25 cellular contexts compared by ENCODE assay signal in genomic region chr7:39430441-39430840, GRCh38.
"Had no signal": no experiment of that assay in that cellular context is flagged by ENCODE, and none has a peak within 500 bp of the region (broad histone marks: within the 10 kb centered on the region; RNA-seq: fewer than 3 reads in every experiment).

No MANE protein-coding gene starts in this region.

- H3K9me3 ChIP-seq: esophagus muscularis mucosa, gastrocnemius medialis had no signal

- H3K27me3 ChIP-seq: brain microvascular endothelial cell, esophagus muscularis mucosa, foreskin keratinocyte, gastrocnemius medialis had no signal

- H3K4me3 ChIP-seq: esophagus muscularis mucosa, gastrocnemius medialis had no signal

- H3K36me3 Mint-ChIP-seq: activated CD4-positive, alpha-beta memory T cell treated with anti-CD3 and anti-CD28 coated beads for 36 hours; activated CD8-positive, alpha-beta memory T cell treated with anti-CD3 and anti-CD28 coated beads, Interleukin-2, amount 10 ng/mL, durations not matched to agents 7 days and 5 days; activated naive CD4-positive, alpha-beta T cell treated with anti-CD3 and anti-CD28 coated beads, Interleukin-2, amount 10 ng/mL, durations not matched to agents 7 days and 5 days; activated naive CD4-positive, alpha-beta T cell treated with anti-CD3 and anti-CD28 coated beads, Interleukin-2, amount 50 U/mL, for 72 hours; activated naive CD8-positive, alpha-beta T cell treated with anti-CD3 and anti-CD28 coated beads, Interleukin-2, amount 10 ng/mL, durations not matched to agents 7 days and 5 days had no signal

- ATAC-seq: activated CD4-positive, alpha-beta T cell treated with anti-CD3 and anti-CD28 coated beads for 36 hours; activated CD8-positive, alpha-beta memory T cell treated with anti-CD3 and anti-CD28 coated beads, Interleukin-2, amount 10 ng/mL, durations not matched to agents 7 days and 5 days; activated CD8-positive, alpha-beta T cell treated with anti-CD3 and anti-CD28 coated beads, Interleukin-2, amount 10 ng/mL, durations not matched to agents 7 days and 5 days; activated T-cell treated with anti-CD3 and anti-CD28 coated beads, Interleukin-2, amount 50 U/mL, for 72 hours; foreskin keratinocyte; gastrocnemius medialis had no signal

- H3K27me3 Mint-ChIP-seq: activated CD4-positive, alpha-beta T cell treated with anti-CD3 and anti-CD28 coated beads for 36 hours; activated CD4-positive, alpha-beta T cell treated with anti-CD3 and anti-CD28 coated beads, Interleukin-2, amount 10 ng/mL, durations not matched to agents 24 days and 14 days had no signal

- H3K27ac Mint-ChIP-seq: activated CD4-positive, alpha-beta memory T cell treated with anti-CD3 and anti-CD28 coated beads for 36 hours; activated CD4-positive, alpha-beta T cell treated with anti-CD3 and anti-CD28 coated beads for 36 hours; activated CD4-positive, alpha-beta T cell treated with anti-CD3 and anti-CD28 coated beads, Interleukin-2, amount 10 ng/mL, durations not matched to agents 24 days and 14 days; activated CD8-positive, alpha-beta memory T cell treated with anti-CD3 and anti-CD28 coated beads, Interleukin-2, amount 10 ng/mL, durations not matched to agents 7 days and 5 days; activated CD8-positive, alpha-beta T cell treated with anti-CD3 and anti-CD28 coated beads, Interleukin-2, amount 10 ng/mL, durations not matched to agents 7 days and 5 days; activated naive CD4-positive, alpha-beta T cell treated with anti-CD3 and anti-CD28 coated beads, Interleukin-2, amount 10 ng/mL, durations not matched to agents 7 days and 5 days; activated naive CD4-positive, alpha-beta T cell treated with anti-CD3 and anti-CD28 coated beads, Interleukin-2, amount 50 U/mL, for 72 hours; activated naive CD8-positive, alpha-beta T cell treated with anti-CD3 and anti-CD28 coated beads, Interleukin-2, amount 10 ng/mL, durations not matched to agents 7 days and 5 days; activated T-cell treated with anti-CD3 and anti-CD28 coated beads, Interleukin-2, amount 50 U/mL, for 72 hours had no signal

- H3K36me3 ChIP-seq: brain microvascular endothelial cell, esophagus muscularis mucosa, gastrocnemius medialis had no signal

- H3K9me3 Mint-ChIP-seq: activated CD4-positive, alpha-beta memory T cell treated with anti-CD3 and anti-CD28 coated beads for 36 hours; activated CD4-positive, alpha-beta T cell treated with anti-CD3 and anti-CD28 coated beads, Interleukin-2, amount 10 ng/mL, durations not matched to agents 24 days and 14 days; activated naive CD4-positive, alpha-beta T cell treated with anti-CD3 and anti-CD28 coated beads, Interleukin-2, amount 10 ng/mL, durations not matched to agents 7 days and 5 days; activated naive CD4-positive, alpha-beta T cell treated with anti-CD3 and anti-CD28 coated beads, Interleukin-2, amount 50 U/mL, for 72 hours had no signal

- DNase-seq: activated CD4-positive, alpha-beta memory T cell treated with anti-CD3 and anti-CD28 coated beads for 36 hours; activated CD4-positive, alpha-beta T cell treated with anti-CD3 and anti-CD28 coated beads for 36 hours; activated CD4-positive, alpha-beta T cell treated with anti-CD3 and anti-CD28 coated beads, Interleukin-2, amount 10 ng/mL, durations not matched to agents 24 days and 14 days; activated CD4-positive, CD25-positive, alpha-beta regulatory T cell; activated CD4-positive, CD25-positive, alpha-beta regulatory T cell treated with anti-CD3 and anti-CD28 coated beads, Interleukin-2, amount 50 U/mL, for 72 hours; activated CD8-positive, alpha-beta memory T cell treated with anti-CD3 and anti-CD28 coated beads, Interleukin-2, amount 10 ng/mL, durations not matched to agents 7 days and 5 days; activated CD8-positive, alpha-beta memory T cell treated with anti-CD3 and anti-CD28 coated beads, Interleukin-2, amount 50 U/mL, for 4 hours; activated CD8-positive, alpha-beta T cell treated with anti-CD3 and anti-CD28 coated beads, Interleukin-2, amount 10 ng/mL, durations not matched to agents 7 days and 5 days; activated gamma-delta T cell; activated naive CD4-positive, alpha-beta T cell; activated naive CD4-positive, alpha-beta T cell treated with anti-CD3 and anti-CD28 coated beads, Interleukin-2, amount 10 ng/mL, durations not matched to agents 7 days and 5 days; activated naive CD8-positive, alpha-beta T cell treated with anti-CD3 and anti-CD28 coated beads, Interleukin-2, amount 10 ng/mL, durations not matched to agents 7 days and 5 days; activated T-cell treated with anti-CD3 and anti-CD28 coated beads, Interleukin-2, amount 50 U/mL, for 1 hour; activated T-cell treated with anti-CD3 and anti-CD28 coated beads, Interleukin-2, amount 50 U/mL, for 72 hours; amniotic stem cell; brain microvascular endothelial cell; cortex of kidney; dermis blood vessel endothelial cell; effector CD8-positive, alpha-beta T cell; erythroblast; foreskin keratinocyte; gastrocnemius medialis; T-helper 2 cell had no signal

- H3K4me1 Mint-ChIP-seq: activated CD4-positive, alpha-beta T cell treated with anti-CD3 and anti-CD28 coated beads for 36 hours; activated CD4-positive, alpha-beta T cell treated with anti-CD3 and anti-CD28 coated beads, Interleukin-2, amount 10 ng/mL, durations not matched to agents 24 days and 14 days; activated CD8-positive, alpha-beta memory T cell treated with anti-CD3 and anti-CD28 coated beads, Interleukin-2, amount 10 ng/mL, durations not matched to agents 7 days and 5 days; activated naive CD4-positive, alpha-beta T cell treated with anti-CD3 and anti-CD28 coated beads, Interleukin-2, amount 10 ng/mL, durations not matched to agents 7 days and 5 days; activated naive CD8-positive, alpha-beta T cell treated with anti-CD3 and anti-CD28 coated beads, Interleukin-2, amount 10 ng/mL, durations not matched to agents 7 days and 5 days had no signal

- H3K27ac ChIP-seq: brain microvascular endothelial cell, esophagus muscularis mucosa, foreskin keratinocyte, gastrocnemius medialis had no signal

- H3K4me1 ChIP-seq: foreskin keratinocyte, gastrocnemius medialis had no signal

- H3K4me3 Mint-ChIP-seq: activated CD4-positive, alpha-beta memory T cell treated with anti-CD3 and anti-CD28 coated beads for 36 hours; activated CD4-positive, alpha-beta T cell treated with anti-CD3 and anti-CD28 coated beads for 36 hours; activated CD4-positive, alpha-beta T cell treated with anti-CD3 and anti-CD28 coated beads, Interleukin-2, amount 10 ng/mL, durations not matched to agents 24 days and 14 days; activated CD8-positive, alpha-beta memory T cell treated with anti-CD3 and anti-CD28 coated beads, Interleukin-2, amount 10 ng/mL, durations not matched to agents 7 days and 5 days; activated CD8-positive, alpha-beta T cell treated with anti-CD3 and anti-CD28 coated beads, Interleukin-2, amount 10 ng/mL, durations not matched to agents 7 days and 5 days; activated naive CD4-positive, alpha-beta T cell treated with anti-CD3 and anti-CD28 coated beads, Interleukin-2, amount 10 ng/mL, durations not matched to agents 7 days and 5 days; activated naive CD8-positive, alpha-beta T cell treated with anti-CD3 and anti-CD28 coated beads, Interleukin-2, amount 10 ng/mL, durations not matched to agents 7 days and 5 days; activated T-cell treated with anti-CD3 and anti-CD28 coated beads, Interleukin-2, amount 50 U/mL, for 72 hours had no signal
